In genomic region chr17:39401412-39402278, GRCh38 we compare ENCODE assay signal across 8 cellular contexts. TPM values are rescaled to one million over a fixed set of nuclear protein-coding genes. Genes with fewer than 3 reads are reported as not detected.
A peak's percentile ranks its signal among the peaks of the same experiment; 100 is the strongest.
DNase-seq lines count a peak whose midpoint lies in the region; ATAC-seq and TF ChIP-seq lines count a peak whose summit lies in the region.

Gene FBXL20, minus strand, starts transcription at chr17:39401626. Its CDS starts 224 bp downstream, at chr17:39401402.

- no peaks in the 10 kb centered on the region for H3K27me3 Mint-ChIP-seq in activated CD4-positive, alpha-beta T cell treated with anti-CD3 and anti-CD28 coated beads for 36 hours

- intact Hi-C loops in activated CD4-positive, alpha-beta T cell treated with anti-CD3 and anti-CD28 coated beads for 36 hours (cut with DNase I, micrococcal nuclease) = loop anchor here in 1 of 2 experiments (1.0 to 10.0 kb wide), 12 partner anchors 60 to 1914 kb away; partner anchors contain the start of genes CDK12, DUSP14, LASP1 and LRRC3C

- peak; percentile 61 for TF ChIP-seq POLR2A in GM19099 (IDR thresholded peaks at IDR 0.05; ENCODE audit: extremely low read depth, insufficient read length, low read depth)

- TF ChIP-seq CTCF in AG10803 (conservative IDR thresholded peaks at IDR 0.05; ENCODE audit: low read length) (no peak), choroid plexus epithelial cell (conservative IDR thresholded peaks at IDR 0.05; ENCODE audit: low read depth, low read length) (no peak)

- DNase-seq in AG10803 (ENCODE audit: low read depth) (peak; percentile 86), NCI-H510A (lab: John Stamatoyannopoulos, UW) (peak; percentile 61), choroid plexus epithelial cell (ENCODE audit: low read depth) (peak; percentile 91), kidney glomerular epithelial cell (lab: John Stamatoyannopoulos, UW) (peak; percentile 79)
- DNase-seq in activated CD4-positive, alpha-beta T cell treated with anti-CD3 and anti-CD28 coated beads for 36 hours = peak; percentile 97
- DNase-seq in stimulated activated CD4-positive, alpha-beta T cell treated with anti-CD3 and anti-CD28 coated beads, Interleukin-15, amount 100 ng/mL, for 24 hours = peak; percentile 95

- CTCF ChIA-PET in activated CD4-positive, alpha-beta T cell treated with anti-CD3 and anti-CD28 coated beads for 36 hours (lab: Charles Lee) = interaction anchor here (0.7 kb wide), 1 partner anchor 61 kb away, joined by 3 read pairs; no protein-coding TSS in a partner anchor

- ATAC-seq in HG03432 (IDR thresholded peaks at IDR 0.05; ENCODE audit: unreplicated experiment) = peak; percentile 76
- ATAC-seq in activated CD4-positive, alpha-beta T cell treated with anti-CD3 and anti-CD28 coated beads for 36 hours = peak; percentile 63

- H3K4me3 Mint-ChIP-seq in activated CD4-positive, alpha-beta T cell treated with anti-CD3 and anti-CD28 coated beads for 36 hours = peak within 1 kb of the TSS; percentile 91

- H3K4me1 Mint-ChIP-seq in activated CD4-positive, alpha-beta T cell treated with anti-CD3 and anti-CD28 coated beads for 36 hours = peaks cover 49% of the 10 kb centered on the region

- peaks cover 6% of the 10 kb centered on the region for H3K36me3 Mint-ChIP-seq in activated CD4-positive, alpha-beta T cell treated with anti-CD3 and anti-CD28 coated beads for 36 hours (ENCODE audit: low read depth)

- no peaks in the 10 kb centered on the region for H3K9me3 Mint-ChIP-seq in activated CD4-positive, alpha-beta T cell treated with anti-CD3 and anti-CD28 coated beads for 36 hours (ENCODE audit: low read depth)

- H3K4me3 ChIP-seq in AG10803 (ENCODE audit: low read length) (peak within 1 kb of the TSS; percentile 93), choroid plexus epithelial cell (ENCODE audit: low read depth, low read length) (peak within 1 kb of the TSS; percentile 95)

- POLR2A ChIA-PET in activated CD4-positive, alpha-beta T cell treated with anti-CD3 and anti-CD28 coated beads for 36 hours (lab: Charles Lee) = interaction anchor here (0.6 to 1.0 kb wide), 3 partner anchors 45 to 59 kb away, joined by 3 to 4 read pairs (median 3); partner anchors contain the start of genes CDK12 and MED1

- H3K27ac Mint-ChIP-seq in activated CD4-positive, alpha-beta T cell treated with anti-CD3 and anti-CD28 coated beads for 36 hours = peak within 1 kb of the TSS; percentile 92

RNA-seq across cellular contexts. Expression of gene FBXL20, which starts in this region (rescaled TPM):
- total RNA-seq in activated CD4-positive, alpha-beta T cell treated with anti-CD3 and anti-CD28 coated beads for 36 hours = 10 to 100 TPM; 16.9 to 18.9 TPM

Comparison
In these comparisons a context has a peak if more than half of its experiments do, and no peak if none do; other contexts are left out.
1. Peak in every context shown above with its lines: DNase-seq, ATAC-seq and H3K4me3 ChIP-seq.